Comparison of ENCODE assay signal across 28 cellular contexts in genomic region chr14:96757456-96757855, GRCh38.
"Had no signal": no experiment of that assay in that cellular context is flagged by ENCODE, and none has a peak within 500 bp of the region (broad histone marks: within the 10 kb centered on the region; RNA-seq: fewer than 3 reads in every experiment).

No MANE protein-coding gene starts in this region.

- H3K9me3 ChIP-seq: ascending aorta, body of pancreas had no signal

- ATAC-seq: activated CD8-positive, alpha-beta memory T cell treated with anti-CD3 and anti-CD28 coated beads, Interleukin-2, amount 10 ng/mL, durations not matched to agents 7 days and 5 days; activated naive CD4-positive, alpha-beta T cell treated with anti-CD3 and anti-CD28 coated beads, Interleukin-2, amount 50 U/mL, for 72 hours; activated naive CD8-positive, alpha-beta T cell treated with anti-CD3 and anti-CD28 coated beads, Interleukin-2, amount 50 U/mL, for 24 hours; body of pancreas; PC-3; T-helper 17 cell had no signal

- H3K27me3 ChIP-seq: ascending aorta, body of pancreas had no signal

- H3K27ac Mint-ChIP-seq: activated CD8-positive, alpha-beta memory T cell treated with anti-CD3 and anti-CD28 coated beads, Interleukin-2, amount 10 ng/mL, durations not matched to agents 7 days and 5 days; activated naive CD4-positive, alpha-beta T cell treated with anti-CD3 and anti-CD28 coated beads, Interleukin-2, amount 50 U/mL, for 72 hours; activated naive CD8-positive, alpha-beta T cell treated with anti-CD3 and anti-CD28 coated beads, Interleukin-2, amount 50 U/mL, for 24 hours; activated T-cell treated with anti-CD3 and anti-CD28 coated beads, Interleukin-2, amount 50 U/mL, for 24 hours; activated T-helper 1 cell treated with anti-CD3 and anti-CD28 coated beads, Interleukin-12 subunit alpha, Interleukin-12 subunit beta, Interleukin-2, Interleukin-4 antibody, amounts not matched to agents 30 ng/mL and 10 ng/mL and 1 ng/mL, durations not matched to agents 14 hours and 24 hours and 36 hours; T-helper 17 cell had no signal

- DNase-seq: activated CD4-positive, alpha-beta T cell treated with anti-CD3 and anti-CD28 coated beads for 48 hours; activated CD4-positive, alpha-beta T cell treated with anti-CD3 and anti-CD28 coated beads, Interleukin-2, amount 50 U/mL, for 48 hours; activated CD4-positive, CD25-positive, alpha-beta regulatory T cell treated with anti-CD3 and anti-CD28 coated beads, Interleukin-2, amount 50 U/mL, for 72 hours; activated CD8-positive, alpha-beta memory T cell treated with anti-CD3 and anti-CD28 coated beads, Interleukin-2, amount 10 ng/mL, durations not matched to agents 7 days and 5 days; activated effector memory CD4-positive, alpha-beta T cell treated with anti-CD3 and anti-CD28 coated beads, Interleukin-2, amount 50 U/mL, for 16 hours; activated naive CD4-positive, alpha-beta T cell treated with Interleukin-2 at 50 U/mL for 16 hours; activated naive CD8-positive, alpha-beta T cell treated with anti-CD3 and anti-CD28 coated beads, Interleukin-2, amount 50 U/mL, for 24 hours; activated T-cell treated with anti-CD3 and anti-CD28 coated beads, Interleukin-2, amount 50 U/mL, for 24 hours; amniotic stem cell; body of pancreas; central memory CD4-positive, alpha-beta T cell; KG1; NCI-H1092 treated with DMSO at 0.1 percent for 48 hours; NCI-H1417 treated with DMSO at 0.1 percent for 48 hours; NCI-H1694 treated with DMSO at 0.1 percent for 48 hours; NCI-H2029 treated with DMSO at 0.1 percent for 48 hours; NCI-H345; NCI-H510A; NCI-H526 treated with DMSO at 0.1 percent for 48 hours; NCI-H82; PC-3; SHP77 treated with DMSO at 0.1 percent for 48 hours; T-helper 17 cell; T-helper 9 cell had no signal

- H3K36me3 Mint-ChIP-seq: activated CD8-positive, alpha-beta memory T cell treated with anti-CD3 and anti-CD28 coated beads, Interleukin-2, amount 10 ng/mL, durations not matched to agents 7 days and 5 days; activated naive CD4-positive, alpha-beta T cell treated with anti-CD3 and anti-CD28 coated beads, Interleukin-2, amount 50 U/mL, for 72 hours had no signal

- FAIRE-seq: RCC 7860 had no signal

- H3K36me3 ChIP-seq: ascending aorta had no signal

- H3K27ac ChIP-seq: ascending aorta, body of pancreas had no signal

- H3K4me3 ChIP-seq: ascending aorta, body of pancreas had no signal

- H3K4me1 ChIP-seq: ascending aorta, body of pancreas had no signal

- H3K9me3 Mint-ChIP-seq: activated naive CD4-positive, alpha-beta T cell treated with anti-CD3 and anti-CD28 coated beads, Interleukin-2, amount 50 U/mL, for 72 hours; activated naive CD8-positive, alpha-beta T cell treated with anti-CD3 and anti-CD28 coated beads, Interleukin-2, amount 50 U/mL, for 24 hours; activated T-cell treated with anti-CD3 and anti-CD28 coated beads, Interleukin-2, amount 50 U/mL, for 24 hours; activated T-helper 1 cell treated with anti-CD3 and anti-CD28 coated beads, Interleukin-12 subunit alpha, Interleukin-12 subunit beta, Interleukin-2, Interleukin-4 antibody, amounts not matched to agents 30 ng/mL and 10 ng/mL and 1 ng/mL, durations not matched to agents 14 hours and 24 hours and 36 hours had no signal

- H3K4me3 Mint-ChIP-seq: activated CD8-positive, alpha-beta memory T cell treated with anti-CD3 and anti-CD28 coated beads, Interleukin-2, amount 10 ng/mL, durations not matched to agents 7 days and 5 days; activated naive CD8-positive, alpha-beta T cell treated with anti-CD3 and anti-CD28 coated beads, Interleukin-2, amount 50 U/mL, for 24 hours; activated T-cell treated with anti-CD3 and anti-CD28 coated beads, Interleukin-2, amount 50 U/mL, for 24 hours; activated T-helper 1 cell treated with anti-CD3 and anti-CD28 coated beads, Interleukin-12 subunit alpha, Interleukin-12 subunit beta, Interleukin-2, Interleukin-4 antibody, amounts not matched to agents 30 ng/mL and 10 ng/mL and 1 ng/mL, durations not matched to agents 14 hours and 24 hours and 36 hours; T-helper 17 cell had no signal
